In the genomic region with DNA sequence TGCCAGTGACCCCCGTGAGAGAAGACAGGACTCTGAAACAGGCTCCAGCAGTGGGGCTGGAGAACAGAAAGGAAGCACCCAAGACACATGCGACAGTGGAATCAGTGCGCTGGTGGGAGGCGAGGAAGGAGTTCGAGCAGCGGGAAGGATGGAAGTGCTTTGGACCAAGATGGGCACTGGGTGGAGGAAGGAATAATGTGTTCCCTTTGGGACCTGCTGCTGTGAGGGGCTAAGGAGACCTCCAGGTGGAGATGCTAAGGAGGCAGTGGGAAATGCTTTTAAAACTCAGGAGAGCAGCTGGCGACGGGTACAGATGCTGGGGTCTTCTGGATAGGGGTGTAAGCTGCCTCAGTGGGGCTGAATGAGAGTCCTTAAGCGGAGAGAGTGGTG, we compare ENCODE assay signal across 14 cellular contexts.
DNase-seq lines count a peak whose midpoint lies in the region; TF ChIP-seq lines count a peak whose summit lies in the region.
"Had no signal": no experiment of that assay in that cellular context is flagged by ENCODE, and none has a peak within 500 bp of the region (broad histone marks: within the 10 kb centered on the region; RNA-seq: fewer than 3 reads in every experiment).

No MANE protein-coding gene starts in this region.

- H4K20me1 ChIP-seq in SK-N-SH (ENCODE audit: insufficient read depth) = no peaks in the 10 kb centered on the region
- H4K20me1 ChIP-seq: BLaER1 had no signal

- peak overlapping the region; percentile 28 for H4K91ac ChIP-seq in mesenchymal stem cell (ENCODE audit: low read length)

- no peak overlapping the region for H2AFZ ChIP-seq in mesenchymal stem cell (ENCODE audit: low read depth, low read length)
- no peak overlapping the region for H2AFZ ChIP-seq in SK-N-SH (ENCODE audit: low read depth)

- no peaks in the 10 kb centered on the region for H3K79me1 ChIP-seq in mesenchymal stem cell (replicated peaks; ENCODE audit: low read length, poor library complexity, severe bottlenecking)

- CTCF ChIA-PET in SK-N-SH (lab: Yijun Ruan, JAX) = interaction anchor here (0.6 to 5.3 kb wide), 7 partner anchors 12 to 304 kb away, joined by 3 to 40 read pairs (median 4); no protein-coding TSS in a partner anchor

- H3K23ac ChIP-seq in mesenchymal stem cell (ENCODE audit: low read length in 2 of 2) = no peak overlapping the region

- H3K79me2 ChIP-seq in SK-N-SH (ENCODE audit: insufficient read depth) = no peaks in the 10 kb centered on the region

- peak in 1 of 2 donors; percentile 58 for DNase-seq in ascending aorta (ENCODE audit: low spot score in 2 of 2)
- no peak for DNase-seq in mesenchymal stem cell
- no peak for DNase-seq in SK-N-SH
- no peak for DNase-seq in H7
- DNase-seq in T1000 (lab: John Stamatoyannopoulos, UW) = no peak
- DNase-seq: activated effector memory CD4-positive, alpha-beta T cell treated with anti-CD3 and anti-CD28 coated beads, Interleukin-2, amount 50 U/mL, for 16 hours; NCI-H2227 treated with DMSO at 0.1 percent for 48 hours; NK-92 treated with Interleukin-12 subunit alpha and Interleukin-12 subunit beta, amount 100 ng/mL, for 24 hours; SIG-M5; stimulated activated CD4-positive, alpha-beta T cell treated with anti-CD3 and anti-CD28 coated beads, Interleukin-4, amount 100 ng/mL, for 1 hour had no signal

- no peak overlapping the region for H3K4me3 ChIP-seq in HUES48 (ENCODE audit: low read depth, low read length)
- H3K4me3 ChIP-seq in ascending aorta = no peak overlapping the region
- H3K4me3 ChIP-seq in mesenchymal stem cell (ENCODE audit: insufficient read depth in 1 of 2, low read depth in 1 of 2, low read length in 2 of 2) = no peak overlapping the region
- H3K4me3 ChIP-seq in SK-N-SH (ENCODE audit: low read depth in 2 of 2, low read length in 1 of 2) = no peak overlapping the region
- no peak overlapping the region for H3K4me3 ChIP-seq in H7 (ENCODE audit: insufficient read depth, low read depth, low read length)
- H3K4me3 ChIP-seq: BLaER1, lung had no signal

- 82% methylated on average over 9 of the region's 9 CpGs for WGBS in mesenchymal stem cell
- WGBS in SK-N-SH (ENCODE audit: low lambda C conversion rate) = 98% methylated on average over 9 of the region's 9 CpGs

- no peak overlapping the region for H3K14ac ChIP-seq in mesenchymal stem cell (ENCODE audit: low read length in 2 of 2)

- peak overlapping the region in 1 of 2 experiments; percentile 79 for H3K18ac ChIP-seq in mesenchymal stem cell (ENCODE audit: low read depth in 1 of 2, low read length in 2 of 2)

- no peak overlapping the region for H2BK120ac ChIP-seq in mesenchymal stem cell (ENCODE audit: low read depth, low read length)

- TF ChIP-seq EP300 in SK-N-SH (IDR thresholded peaks at IDR 0.05; ENCODE audit: borderline replicate concordance in 1 of 2, low read depth in 1 of 2, low read length in 1 of 2) = no peak

- TF ChIP-seq CTCF in ascending aorta (IDR thresholded peaks at IDR 0.05) (no peak), SK-N-SH (IDR thresholded peaks at IDR 0.05) (no peak)

- no peak overlapping the region for H2BK5ac ChIP-seq in mesenchymal stem cell (ENCODE audit: low read depth, low read length, poor library complexity, severe bottlenecking)

- peak overlapping the region in 1 of 2 experiments; percentile 49 for H3K4ac ChIP-seq in mesenchymal stem cell (ENCODE audit: low read depth in 1 of 2, low read length in 2 of 2)

- no peak overlapping the region for H3K9ac ChIP-seq in HUES48 (ENCODE audit: low read depth, low read length)
- no peak overlapping the region for H3K9ac ChIP-seq in mesenchymal stem cell (ENCODE audit: low read length)
- H3K9ac ChIP-seq in SK-N-SH = no peak overlapping the region
- H3K9ac ChIP-seq: BLaER1 had no signal

- no peak overlapping the region for H4K8ac ChIP-seq in mesenchymal stem cell (ENCODE audit: low read length)

- TF ChIP-seq RAD21 in SK-N-SH (IDR thresholded peaks at IDR 0.05; ENCODE audit: low read length) = no peak

- H3K4me1 ChIP-seq in HUES48 (ENCODE audit: control insufficient read depth, insufficient read depth, low read length) (peaks cover 78% of the 10 kb centered on the region), ascending aorta (peaks cover 7 to 35% of the 10 kb centered on the region in 2 donors), mesenchymal stem cell (ENCODE audit: control insufficient read depth, insufficient read depth, low read depth, low read length) (peaks cover 40% of the 10 kb centered on the region), SK-N-SH (ENCODE audit: control insufficient read depth in 1 of 2, insufficient read depth in 2 of 2, low read depth in 1 of 2, low read length in 1 of 2) (peaks cover 32 to 42% of the 10 kb centered on the region in 2 experiments)

- POLR2A ChIA-PET in SK-N-SH (lab: Yijun Ruan, JAX) = no interaction called here

- H3K4me2 ChIP-seq in mesenchymal stem cell (ENCODE audit: low read length, poor library complexity, severe bottlenecking) (no peak overlapping the region), SK-N-SH (no peak overlapping the region)
- H3K4me2 ChIP-seq: BLaER1 had no signal

- intact Hi-C loops in ascending aorta (cut with DNase I) = no loop called here

- H3K36me3 ChIP-seq in HUES48 (ENCODE audit: control insufficient read depth, insufficient read depth, low read length) (no peaks in the 10 kb centered on the region), ascending aorta (no peaks in the 10 kb centered on the region), mesenchymal stem cell (ENCODE audit: control insufficient read depth in 1 of 2, insufficient read depth in 2 of 2, low read depth in 1 of 2, low read length in 2 of 2) (peaks cover 0 to 3% of the 10 kb centered on the region in 2 experiments), SK-N-SH (replicated peaks in 1 of 2; ENCODE audit: control insufficient read depth in 1 of 2, insufficient read depth in 2 of 2, low read length in 1 of 2) (no peaks in the 10 kb centered on the region), H7 (replicated peaks; ENCODE audit: control insufficient read depth, insufficient read depth, low read length) (no peaks in the 10 kb centered on the region)
- H3K36me3 ChIP-seq: BLaER1 had no signal

- H3K9me3 ChIP-seq in HUES48 (ENCODE audit: control insufficient read depth, insufficient read depth, low read length) = no peaks in the 10 kb centered on the region
- H3K9me3 ChIP-seq in ascending aorta = no peaks in the 10 kb centered on the region
- H3K9me3 ChIP-seq in mesenchymal stem cell (ENCODE audit: control insufficient read depth, low read length) = no peaks in the 10 kb centered on the region
- H3K9me3 ChIP-seq in SK-N-SH = no peaks in the 10 kb centered on the region
- H3K9me3 ChIP-seq: BLaER1 had no signal

- H2BK12ac ChIP-seq in mesenchymal stem cell (ENCODE audit: low read length in 2 of 2) = peak overlapping the region in 1 of 2 experiments; percentile 91

- H3F3A ChIP-seq in SK-N-SH (replicated peaks; ENCODE audit: insufficient read depth) = peaks cover 11% of the 10 kb centered on the region

- H3K27ac ChIP-seq in HUES48 (ENCODE audit: low read depth, low read length) (peak overlapping the region; percentile 100), ascending aorta (peak overlapping the region; percentile 9 to 77), mesenchymal stem cell (ENCODE audit: low read length, poor library complexity, severe bottlenecking) (no peak overlapping the region), temporal lobe (ENCODE audit: low read depth, low read length) (peak overlapping the region; percentile 95), SK-N-SH (ENCODE audit: low read depth in 2 of 2, low read length in 1 of 2) (no peak overlapping the region)
- H3K27ac ChIP-seq: BLaER1 had no signal

- peak overlapping the region; percentile 15 for H2BK15ac ChIP-seq in mesenchymal stem cell (ENCODE audit: low read depth, poor library complexity, severe bottlenecking)

- no peaks in the 10 kb centered on the region for H3K9me2 ChIP-seq in SK-N-SH

- H3K27me3 ChIP-seq in HUES48 (ENCODE audit: control insufficient read depth, insufficient read depth, low read length) (no peaks in the 10 kb centered on the region), ascending aorta (no peaks in the 10 kb centered on the region), mesenchymal stem cell (ENCODE audit: control insufficient read depth in 1 of 2, insufficient read depth in 1 of 2, low read length in 2 of 2) (no peaks in the 10 kb centered on the region), SK-N-SH (ENCODE audit: insufficient read depth) (no peaks in the 10 kb centered on the region), H7 (ENCODE audit: control insufficient read depth, insufficient read depth, low read length) (no peaks in the 10 kb centered on the region)
- H3K27me3 ChIP-seq: BLaER1 had no signal

- peak overlapping the region; percentile 51 for H2AK5ac ChIP-seq in mesenchymal stem cell (ENCODE audit: low read length, severe bottlenecking)

TF ChIP-seq in SK-N-SH, 30 proteins besides CTCF, POLR2A, EP300 and RAD21:
- TF ChIP-seq RFX5 (IDR thresholded peaks at IDR 0.05; ENCODE audit: low read length) = no peak
- no peak for TF ChIP-seq NRF1 (IDR thresholded peaks at IDR 0.05; ENCODE audit: low read depth, low read length)
- TF ChIP-seq, protein P1, sequence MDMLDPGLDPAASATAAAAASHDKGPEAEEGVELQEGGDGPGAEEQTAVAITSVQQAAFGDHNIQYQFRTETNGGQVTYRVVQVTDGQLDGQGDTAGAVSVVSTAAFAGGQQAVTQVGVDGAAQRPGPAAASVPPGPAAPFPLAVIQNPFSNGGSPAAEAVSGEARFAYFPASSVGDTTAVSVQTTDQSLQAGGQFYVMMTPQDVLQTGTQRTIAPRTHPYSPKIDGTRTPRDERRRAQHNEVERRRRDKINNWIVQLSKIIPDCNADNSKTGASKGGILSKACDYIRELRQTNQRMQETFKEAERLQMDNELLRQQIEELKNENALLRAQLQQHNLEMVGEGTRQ (IDR thresholded peaks at IDR 0.05; ENCODE audit: borderline replicate concordance, low read depth, low read length) = no peak
- no peak for TF ChIP-seq YY1 (IDR thresholded peaks at IDR 0.05; ENCODE audit: low read depth)
- TF ChIP-seq, protein P2, sequence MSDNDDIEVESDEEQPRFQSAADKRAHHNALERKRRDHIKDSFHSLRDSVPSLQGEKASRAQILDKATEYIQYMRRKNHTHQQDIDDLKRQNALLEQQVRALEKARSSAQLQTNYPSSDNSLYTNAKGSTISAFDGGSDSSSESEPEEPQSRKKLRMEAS (IDR thresholded peaks at IDR 0.05; ENCODE audit: low read depth) = no peak

Comparison
In these comparisons a context has a peak if more than half of its experiments do, and no peak if none do; other contexts are left out.
1. H3K27ac ChIP-seq: peak in HUES48 (single experiment), ascending aorta (2 of 2) and temporal lobe (single experiment); none in mesenchymal stem cell (single experiment) and SK-N-SH (0 of 2).